Comparison of ENCODE assay signal across 12 cellular contexts in genomic region chr1:230572121-230573083, GRCh38.
A peak's percentile ranks its signal among the peaks of the same experiment; 100 is the strongest.
DNase-seq lines count a peak whose midpoint lies in the region; ATAC-seq and TF ChIP-seq lines count a peak whose summit lies in the region.
"Had no signal": no experiment of that assay in that cellular context is flagged by ENCODE, and none has a peak within 500 bp of the region (broad histone marks: within the 10 kb centered on the region; RNA-seq: fewer than 3 reads in every experiment).

No MANE protein-coding gene starts in this region.

- CTCF ChIA-PET in mammary epithelial cell (lab: Charles Lee; ENCODE audit: low non-redundant PET), result no interaction called here
- CTCF ChIA-PET in activated CD8-positive, alpha-beta memory T cell treated with anti-CD3 and anti-CD28 coated beads, Interleukin-2, amount 10 ng/mL, durations not matched to agents 7 days and 5 days (lab: Charles Lee), result no interaction called here

- H3K4me2 ChIP-seq in mammary epithelial cell (ENCODE audit: insufficient read depth, low read depth, low read length) (no peak overlapping the region), smooth muscle cell (no peak overlapping the region)

- H2AFZ ChIP-seq in mammary epithelial cell (ENCODE audit: low read depth, low read length) (no peak overlapping the region), smooth muscle cell (ENCODE audit: low read depth) (no peak overlapping the region)

- H3K9ac ChIP-seq in mammary epithelial cell (ENCODE audit: insufficient read depth, low read length), result no peak overlapping the region
- no peak overlapping the region for H3K9ac ChIP-seq in smooth muscle cell (ENCODE audit: low read depth)

- ATAC-seq in activated CD8-positive, alpha-beta memory T cell treated with anti-CD3 and anti-CD28 coated beads, Interleukin-2, amount 10 ng/mL, durations not matched to agents 7 days and 5 days, result no peak
- no peak for ATAC-seq in GM18498 (IDR thresholded peaks at IDR 0.05; ENCODE audit: unreplicated experiment)
- ATAC-seq: K562 had no signal

- no peak overlapping the region for H3K4me3 Mint-ChIP-seq in activated CD8-positive, alpha-beta memory T cell treated with anti-CD3 and anti-CD28 coated beads, Interleukin-2, amount 10 ng/mL, durations not matched to agents 7 days and 5 days
- H3K4me3 Mint-ChIP-seq: activated naive CD8-positive, alpha-beta T cell had no signal

- no peaks in the 10 kb centered on the region for H3K9me3 ChIP-seq in mammary epithelial cell (replicated peaks; ENCODE audit: insufficient read depth, low read length)
- no peaks in the 10 kb centered on the region for H3K9me3 ChIP-seq in smooth muscle cell (replicated peaks; ENCODE audit: low read depth)
- H3K9me3 ChIP-seq in left ventricle myocardium inferior (replicated peaks), result no peaks in the 10 kb centered on the region

- BruUV-seq in mammary epithelial cell (replicated peaks; lab: Mats Ljungman, UMichigan), result no TSS peak

- no peak overlapping the region for H3K27ac Mint-ChIP-seq in activated CD8-positive, alpha-beta memory T cell treated with anti-CD3 and anti-CD28 coated beads, Interleukin-2, amount 10 ng/mL, durations not matched to agents 7 days and 5 days
- H3K27ac Mint-ChIP-seq: activated naive CD8-positive, alpha-beta T cell had no signal

- H3K4me1 ChIP-seq in mammary epithelial cell (ENCODE audit: insufficient read depth, low read length), result peaks cover 3% of the 10 kb centered on the region
- H3K4me1 ChIP-seq in smooth muscle cell (ENCODE audit: low read depth), result no peaks in the 10 kb centered on the region
- H3K4me1 ChIP-seq in left ventricle myocardium inferior, result peaks cover 10% of the 10 kb centered on the region

- H3K36me3 Mint-ChIP-seq in activated CD8-positive, alpha-beta memory T cell treated with anti-CD3 and anti-CD28 coated beads, Interleukin-2, amount 10 ng/mL, durations not matched to agents 7 days and 5 days, result no peaks in the 10 kb centered on the region
- H3K36me3 Mint-ChIP-seq: activated naive CD8-positive, alpha-beta T cell had no signal

- no peaks in the 10 kb centered on the region for H3F3A ChIP-seq in smooth muscle cell (ENCODE audit: low read depth)

- H3K27me3 ChIP-seq in mammary epithelial cell (ENCODE audit: insufficient read depth, low read length), result peaks cover 5% of the 10 kb centered on the region
- H3K27me3 ChIP-seq in smooth muscle cell (ENCODE audit: low read depth), result peaks cover 23% of the 10 kb centered on the region
- no peaks in the 10 kb centered on the region for H3K27me3 ChIP-seq in left ventricle myocardium inferior (ENCODE audit: low read depth)

- TF ChIP-seq CTCF in mammary epithelial cell (conservative IDR thresholded peaks at IDR 0.05 in 1 of 2, IDR thresholded peaks at IDR 0.05 in 1 of 2; ENCODE audit: extremely low read depth in 1 of 2, insufficient read depth in 1 of 2, low read depth in 1 of 2, low read length in 2 of 2), result no peak
- no peak for TF ChIP-seq CTCF in smooth muscle cell (IDR thresholded peaks at IDR 0.05; ENCODE audit: borderline replicate concordance, insufficient read depth, poor library complexity, severe bottlenecking)
- no peak for TF ChIP-seq CTCF in left ventricle myocardium inferior (IDR thresholded peaks at IDR 0.05; ENCODE audit: borderline replicate concordance)

- no peak overlapping the region for H3K4me3 ChIP-seq in mammary epithelial cell (replicated peaks in 1 of 3; ENCODE audit: insufficient read depth in 1 of 3, low read depth in 2 of 3, low read length in 3 of 3)
- H3K4me3 ChIP-seq in smooth muscle cell, result peak overlapping the region; percentile 26
- no peak overlapping the region for H3K4me3 ChIP-seq in left ventricle myocardium inferior
- H3K4me3 ChIP-seq: K562 had no signal

- WGBS in mammary epithelial cell (ENCODE audit: low coverage, missing lambda C conversion rate), result 48% methylated on average over 7 of the region's 7 CpGs
- 74% methylated on average over 7 of the region's 7 CpGs for WGBS in smooth muscle cell (ENCODE audit: low lambda C conversion rate)

- H3K79me2 ChIP-seq in mammary epithelial cell (ENCODE audit: insufficient read depth, low read length) (no peaks in the 10 kb centered on the region), smooth muscle cell (ENCODE audit: low read depth) (no peaks in the 10 kb centered on the region)

- dilution Hi-C loops in mammary epithelial cell (cut with HindIII; ENCODE audit: low sequenced_read_pairs), result no loop called here

- H3K36me3 ChIP-seq in mammary epithelial cell (ENCODE audit: insufficient read depth, low read length) (no peaks in the 10 kb centered on the region), smooth muscle cell (ENCODE audit: low read depth) (no peaks in the 10 kb centered on the region), left ventricle myocardium inferior (no peaks in the 10 kb centered on the region)

- H3K9me3 Mint-ChIP-seq in activated CD8-positive, alpha-beta memory T cell treated with anti-CD3 and anti-CD28 coated beads, Interleukin-2, amount 10 ng/mL, durations not matched to agents 7 days and 5 days (ENCODE audit: low read depth), result no peaks in the 10 kb centered on the region

- intact Hi-C loops in mammary epithelial cell (cut with micrococcal nuclease), result no loop called here
- intact Hi-C loops in left ventricle myocardium inferior (cut with micrococcal nuclease), result no loop called here

- H3K27me3 Mint-ChIP-seq in activated CD8-positive, alpha-beta memory T cell treated with anti-CD3 and anti-CD28 coated beads, Interleukin-2, amount 10 ng/mL, durations not matched to agents 7 days and 5 days, result peaks cover 32% of the 10 kb centered on the region

- in situ Hi-C loops in mammary epithelial cell (cut with MboI; ENCODE audit: low sequenced_read_pairs in 2 of 2), result no loop called here

- no peaks in the 10 kb centered on the region for H4K20me1 ChIP-seq in mammary epithelial cell (ENCODE audit: insufficient read depth, low read length)
- H4K20me1 ChIP-seq in smooth muscle cell (ENCODE audit: low read depth), result no peaks in the 10 kb centered on the region

- DNase-seq in HT-29 (ENCODE audit: low spot score) (peak; percentile 68), mammary epithelial cell (peak; percentile 8), left kidney (ENCODE audit: low read depth, low spot score) (peak; percentile 88), smooth muscle cell (lab: John Stamatoyannopoulos, UW; ENCODE audit: unreplicated experiment) (no peak), NK-92 (lab: John Stamatoyannopoulos, UW; ENCODE audit: unreplicated experiment) (no peak), left ventricle myocardium inferior (no peak)
- DNase-seq in activated CD8-positive, alpha-beta memory T cell treated with anti-CD3 and anti-CD28 coated beads, Interleukin-2, amount 10 ng/mL, durations not matched to agents 7 days and 5 days, result no peak
- DNase-seq: DND-41; stimulated activated CD4-positive, alpha-beta T cell treated with anti-CD3 and anti-CD28 coated beads, Interleukin-4, amount 100 ng/mL, for 4 hours had no signal

- H3K4me1 Mint-ChIP-seq in activated CD8-positive, alpha-beta memory T cell treated with anti-CD3 and anti-CD28 coated beads, Interleukin-2, amount 10 ng/mL, durations not matched to agents 7 days and 5 days, result peaks cover 6% of the 10 kb centered on the region

- no peak overlapping the region for H3K27ac ChIP-seq in mammary epithelial cell (ENCODE audit: insufficient read depth, low read depth, low read length)
- no peak overlapping the region for H3K27ac ChIP-seq in smooth muscle cell (ENCODE audit: low read depth)
- H3K27ac ChIP-seq in left ventricle myocardium inferior (replicated peaks), result no peak overlapping the region

Comparison
In these comparisons a context has a peak if more than half of its experiments do, and no peak if none do; other contexts are left out.
1. DNase-seq: peak in HT-29 (single experiment), mammary epithelial cell (single experiment) and left kidney (single experiment); none in smooth muscle cell (single experiment), NK-92 (single experiment), activated CD8-positive, alpha-beta memory T cell treated with anti-CD3 and anti-CD28 coated beads, Interleukin-2, amount 10 ng/mL, durations not matched to agents 7 days and 5 days (single experiment) and left ventricle myocardium inferior (single experiment).